1 cellular context compared by ENCODE assay signal in the genomic region with DNA sequence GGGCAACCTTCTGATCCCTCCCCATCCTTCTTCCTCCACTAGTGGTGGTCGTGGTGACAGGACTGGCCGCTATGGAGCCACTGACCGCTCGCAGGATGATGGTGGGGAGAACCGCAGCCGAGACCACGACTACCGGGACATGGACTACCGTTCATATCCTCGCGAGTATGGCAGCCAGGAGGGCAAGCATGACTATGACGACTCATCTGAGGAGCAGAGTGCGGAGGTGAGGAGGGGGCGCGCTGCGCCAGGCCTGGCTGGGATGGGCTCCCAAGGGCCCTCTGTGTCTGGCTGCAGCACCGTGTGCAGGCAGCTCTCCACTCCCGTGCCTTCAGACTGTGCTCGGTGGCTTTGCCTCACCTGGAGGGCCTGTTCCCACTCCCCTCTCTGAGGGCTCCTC.
TF ChIP-seq lines count a peak whose summit lies in the region.

No MANE protein-coding gene starts in this region.

TF ChIP-seq in SK-N-SH, 30 proteins besides CTCF, POLR2A, EP300 and RAD21 (continued from another document):
- TF ChIP-seq ZBTB33 (IDR thresholded peaks at IDR 0.05; ENCODE audit: borderline replicate concordance, low read depth) = no peak
- TF ChIP-seq USF1 (IDR thresholded peaks at IDR 0.05; ENCODE audit: borderline replicate concordance, low read depth) = no peak
- TF ChIP-seq YY1 (IDR thresholded peaks at IDR 0.05; ENCODE audit: low read depth) = no peak
- TF ChIP-seq RXRA (IDR thresholded peaks at IDR 0.05; ENCODE audit: borderline replicate concordance, low read depth) = no peak
- no peak for TF ChIP-seq ELF1 (IDR thresholded peaks at IDR 0.05)
- TF ChIP-seq MAX (IDR thresholded peaks at IDR 0.05; ENCODE audit: low read depth) = no peak
- no peak for TF ChIP-seq USF2 (IDR thresholded peaks at IDR 0.05; ENCODE audit: borderline replicate concordance, low read depth, low read length)
- TF ChIP-seq POLR2AphosphoS5 (IDR thresholded peaks at IDR 0.05; ENCODE audit: low read depth, low read length) = no peak
- TF ChIP-seq NFIC (IDR thresholded peaks at IDR 0.05; ENCODE audit: borderline replicate concordance) = no peak
- no peak for TF ChIP-seq FOXJ3 (CRISPR knock-in tag; IDR thresholded peaks at IDR 0.05)
- no peak for TF ChIP-seq IRF3 (IDR thresholded peaks at IDR 0.05; ENCODE audit: low read depth, low read length)
- no peak for TF ChIP-seq REST (IDR thresholded peaks at IDR 0.05; ENCODE audit: low read depth, low read length)
- TF ChIP-seq EZH2phosphoT487 (IDR thresholded peaks at IDR 0.05; ENCODE audit: borderline replicate concordance, low read depth) = no peak
- no peak for TF ChIP-seq MXI1 (IDR thresholded peaks at IDR 0.05; ENCODE audit: low read depth, low read length)
- TF ChIP-seq FOSL2 (IDR thresholded peaks at IDR 0.05; ENCODE audit: borderline replicate concordance, low read depth) = no peak
- TF ChIP-seq TAF1 (IDR thresholded peaks at IDR 0.05; ENCODE audit: borderline replicate concordance, low read depth, low read length) = no peak
